19 cellular contexts compared by ENCODE assay signal in the genomic region with DNA sequence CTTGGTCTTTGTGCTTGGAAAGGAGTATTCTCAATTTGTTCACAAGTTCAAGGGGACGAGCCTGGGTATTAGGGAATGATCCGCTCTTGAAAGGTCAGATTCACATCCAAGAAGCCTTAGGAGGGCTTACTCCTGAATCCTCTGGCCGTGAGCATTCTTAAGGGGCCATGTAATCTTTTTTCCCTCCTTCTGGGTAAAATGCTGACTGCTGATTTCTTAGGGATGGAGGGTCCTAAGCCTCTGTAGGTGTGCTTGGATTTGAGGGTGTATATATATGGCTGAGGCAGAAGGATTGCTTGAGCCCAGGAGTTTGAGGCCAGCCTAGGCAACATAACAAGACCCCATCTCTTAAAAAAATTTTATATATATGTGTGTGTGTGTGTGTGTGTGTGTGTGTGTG.
"Had no signal": no experiment of that assay in that cellular context is flagged by ENCODE, and none has a peak within 500 bp of the region (broad histone marks: within the 10 kb centered on the region; RNA-seq: fewer than 3 reads in every experiment).

No MANE protein-coding gene starts in this region.

- H3K4me1 Mint-ChIP-seq: activated CD4-positive, alpha-beta T cell treated with anti-CD3 and anti-CD28 coated beads, Interleukin-2, amount 10 ng/mL, durations not matched to agents 7 days and 5 days; natural killer cell had no signal

- H3K36me3 ChIP-seq: prostate gland had no signal

- H3K27me3 ChIP-seq: gastroesophageal sphincter, hepatocyte had no signal

- H3K4me1 ChIP-seq: gastroesophageal sphincter had no signal

- H3K4me2 ChIP-seq: hepatocyte had no signal

- ATAC-seq: effector memory CD8-positive, alpha-beta T cell; gastroesophageal sphincter; sciatic nerve had no signal

- H2AFZ ChIP-seq: hepatocyte had no signal

- H3K36me3 Mint-ChIP-seq: activated naive CD8-positive, alpha-beta T cell; natural killer cell had no signal

- H3K9me3 Mint-ChIP-seq: activated CD4-positive, alpha-beta T cell treated with anti-CD3 and anti-CD28 coated beads, Interleukin-2, amount 10 ng/mL, durations not matched to agents 7 days and 5 days; natural killer cell had no signal

- H3K4me3 Mint-ChIP-seq: activated CD4-positive, alpha-beta T cell treated with anti-CD3 and anti-CD28 coated beads, Interleukin-2, amount 10 ng/mL, durations not matched to agents 7 days and 5 days; activated naive CD8-positive, alpha-beta T cell; activated T-cell treated with anti-CD3 and anti-CD28 coated beads, Interleukin-2, amount 50 U/mL, for 72 hours; effector memory CD8-positive, alpha-beta T cell; natural killer cell had no signal

- H3K27me3 Mint-ChIP-seq: activated CD4-positive, alpha-beta T cell treated with anti-CD3 and anti-CD28 coated beads, Interleukin-2, amount 10 ng/mL, durations not matched to agents 7 days and 5 days; activated naive CD8-positive, alpha-beta T cell had no signal

- H3K79me2 ChIP-seq: hepatocyte had no signal

- H3K27ac ChIP-seq: gastroesophageal sphincter, hepatocyte, prostate gland had no signal

- DNase-seq: activated CD4-positive, alpha-beta T cell treated with anti-CD3 and anti-CD28 coated beads, Interleukin-2, amount 10 ng/mL, durations not matched to agents 7 days and 5 days; activated CD8-positive, alpha-beta memory T cell treated with anti-CD3 and anti-CD28 coated beads, Interleukin-2, amount 50 U/mL, for 48 hours; activated gamma-delta T cell treated with Interleukin-2 at 50 U/mL for 16 hours; activated T-cell treated with anti-CD3 and anti-CD28 coated beads, Interleukin-2, amount 50 U/mL, for 72 hours; amygdala; dermis blood vessel endothelial cell; effector memory CD8-positive, alpha-beta T cell; erythroblast; islet precursor cell; natural killer cell; nucleus accumbens; stimulated activated CD4-positive, alpha-beta T cell treated with anti-CD3 and anti-CD28 coated beads, Interleukin-12 subunit alpha, Interleukin-12 subunit beta, amount 100 ng/mL, for 4 hours; stimulated activated CD4-positive, alpha-beta T cell treated with anti-CD3 and anti-CD28 coated beads, Interleukin-2, amount 100 ng/mL, for 24 hours; SW 1271 had no signal

- H3K27ac Mint-ChIP-seq: activated CD4-positive, alpha-beta T cell treated with anti-CD3 and anti-CD28 coated beads, Interleukin-2, amount 10 ng/mL, durations not matched to agents 7 days and 5 days; activated naive CD8-positive, alpha-beta T cell; activated T-cell treated with anti-CD3 and anti-CD28 coated beads, Interleukin-2, amount 50 U/mL, for 72 hours; natural killer cell had no signal

- H3K4me3 ChIP-seq: gastroesophageal sphincter, hepatocyte, prostate gland had no signal

- H3K9me3 ChIP-seq: gastroesophageal sphincter, prostate gland had no signal
